Comparison of ENCODE assay signal across 1 cellular context in the genomic region with DNA sequence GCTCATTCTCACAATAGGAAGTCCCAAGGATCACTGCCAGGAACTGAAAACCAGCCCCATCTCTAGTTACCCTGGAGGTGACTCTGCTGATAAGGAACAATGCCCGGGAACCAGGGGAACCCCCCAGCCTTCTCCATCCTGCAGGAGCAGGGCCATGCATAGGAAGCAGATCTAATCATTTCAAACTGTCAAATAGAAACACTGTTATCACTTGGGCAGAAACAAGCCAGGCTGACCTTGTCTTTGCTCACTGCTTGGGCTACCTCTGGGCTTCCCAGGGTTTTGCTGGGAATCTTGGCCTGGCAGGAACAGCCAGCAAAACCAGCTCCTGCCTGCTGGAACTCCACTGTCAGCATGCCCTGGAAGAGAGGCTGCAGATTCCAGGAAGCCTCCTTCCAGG.
TF ChIP-seq lines count a peak whose summit lies in the region.

No MANE protein-coding gene starts in this region.

TF ChIP-seq in HEK293, 187 proteins besides CTCF, POLR2A, EP300 and RAD21 (continued from another document):
- TF ChIP-seq, protein P1, sequence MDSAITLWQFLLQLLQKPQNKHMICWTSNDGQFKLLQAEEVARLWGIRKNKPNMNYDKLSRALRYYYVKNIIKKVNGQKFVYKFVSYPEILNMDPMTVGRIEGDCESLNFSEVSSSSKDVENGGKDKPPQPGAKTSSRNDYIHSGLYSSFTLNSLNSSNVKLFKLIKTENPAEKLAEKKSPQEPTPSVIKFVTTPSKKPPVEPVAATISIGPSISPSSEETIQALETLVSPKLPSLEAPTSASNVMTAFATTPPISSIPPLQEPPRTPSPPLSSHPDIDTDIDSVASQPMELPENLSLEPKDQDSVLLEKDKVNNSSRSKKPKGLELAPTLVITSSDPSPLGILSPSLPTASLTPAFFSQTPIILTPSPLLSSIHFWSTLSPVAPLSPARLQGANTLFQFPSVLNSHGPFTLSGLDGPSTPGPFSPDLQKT (IDR thresholded peaks at IDR 0.05; ENCODE audit: borderline replicate concordance, low read depth, low read length), result no peak
